ENCODE assay signal across 7 cellular contexts in the genomic region with DNA sequence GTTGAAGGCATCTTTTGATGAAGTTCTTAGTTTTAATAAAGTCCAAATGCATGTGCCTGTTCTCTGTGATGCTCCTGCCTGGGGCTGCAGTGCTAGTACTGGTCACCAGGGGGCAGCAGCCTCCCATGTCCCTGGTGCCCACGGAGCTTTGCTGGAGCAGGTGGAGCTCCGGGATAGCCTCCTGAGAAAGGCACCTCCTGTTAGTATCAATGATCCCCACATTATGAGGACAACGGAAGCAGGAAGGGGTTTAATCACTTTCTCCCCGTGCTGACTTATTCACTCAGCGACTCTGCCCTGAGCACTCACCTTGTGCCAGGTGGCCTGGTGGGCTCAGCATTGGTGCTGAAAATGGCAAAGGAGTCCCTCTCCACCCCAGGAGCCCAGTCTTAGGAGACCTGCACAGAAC.
DNase-seq lines count a peak whose midpoint lies in the region; ATAC-seq and TF ChIP-seq lines count a peak whose summit lies in the region.

No MANE protein-coding gene starts in this region.

- H3K4me3 ChIP-seq in KMS-11 (IDR thresholded peaks at IDR 0.05; ENCODE audit: insufficient read depth, low read depth, low read length) (no peak overlapping the region), adrenal gland (no peak overlapping the region), right cardiac atrium (ENCODE audit: low read length) (no peak overlapping the region), gastrocnemius medialis (no peak overlapping the region)

- no peak for TF ChIP-seq POLR2A in adrenal gland (IDR thresholded peaks at IDR 0.05)
- TF ChIP-seq POLR2A in gastrocnemius medialis (IDR thresholded peaks at IDR 0.05), result no peak

- H3K9me3 ChIP-seq in adrenal gland (replicated peaks in 1 of 3) (no peaks in the 10 kb centered on the region), right cardiac atrium (ENCODE audit: control insufficient read depth, low read length) (no peaks in the 10 kb centered on the region), gastrocnemius medialis (no peaks in the 10 kb centered on the region)

- intact Hi-C loops in adrenal gland (cut with DNase I), result loop anchor here in 1 of 2 donors (5.0 kb wide), 1 partner anchor 301 kb away; no protein-coding TSS in a partner anchor
- intact Hi-C loops in right cardiac atrium (cut with DNase I), result loop anchor here in 2 of 4 donors (5.0 to 10.0 kb wide), 3 partner anchors 134 to 374 kb away; no protein-coding TSS in a partner anchor
- intact Hi-C loops in gastrocnemius medialis (cut with DNase I; ENCODE audit: low total_unique reads), result loop anchor here (5.0 kb wide), 1 partner anchor 376 kb away; no protein-coding TSS in a partner anchor

- H3K4me1 ChIP-seq in KMS-11 (ENCODE audit: low read depth, poor library complexity, severe bottlenecking), result peaks cover 2% of the 10 kb centered on the region
- H3K4me1 ChIP-seq in adrenal gland (replicated peaks in 1 of 2), result no peaks in the 10 kb centered on the region
- no peaks in the 10 kb centered on the region for H3K4me1 ChIP-seq in right cardiac atrium (ENCODE audit: control insufficient read depth, insufficient read depth, low read length)
- H3K4me1 ChIP-seq in gastrocnemius medialis, result peaks cover 0 to 2% of the 10 kb centered on the region in 2 donors

- H3K36me3 ChIP-seq in KMS-11 (ENCODE audit: insufficient read depth) (no peaks in the 10 kb centered on the region), adrenal gland (replicated peaks in 1 of 2) (no peaks in the 10 kb centered on the region), gastrocnemius medialis (no peaks in the 10 kb centered on the region)

- no peaks in the 10 kb centered on the region for H4K20me1 ChIP-seq in KMS-11 (ENCODE audit: insufficient read depth)

- in situ Hi-C loops in gastrocnemius medialis (cut with MboI; ENCODE audit: low sequenced_read_pairs in 4 of 4), result loop anchor here in 2 of 4 donors (25.0 kb wide), 1 partner anchor 381 kb away; no protein-coding TSS in a partner anchor

- no peak overlapping the region for H3K4me2 ChIP-seq in KMS-11

- H3K27me3 ChIP-seq in KMS-11 (ENCODE audit: insufficient read depth, low read depth), result no peaks in the 10 kb centered on the region
- H3K27me3 ChIP-seq in adrenal gland, result no peaks in the 10 kb centered on the region
- H3K27me3 ChIP-seq in right cardiac atrium (ENCODE audit: control insufficient read depth, insufficient read depth), result no peaks in the 10 kb centered on the region
- H3K27me3 ChIP-seq in gastrocnemius medialis, result no peaks in the 10 kb centered on the region

- TF ChIP-seq CTCF in GM12873 (IDR thresholded peaks at IDR 0.05; ENCODE audit: insufficient read depth, low read depth, low read length, missing control alignments) (peak; percentile 98), KMS-11 (conservative IDR thresholded peaks at IDR 0.05; ENCODE audit: low read depth, low read length) (peak; percentile 97), adrenal gland (IDR thresholded peaks at IDR 0.05) (peak; percentile 89 to 95 (median 93)), gastrocnemius medialis (IDR thresholded peaks at IDR 0.05 in 4 of 5, conservative IDR thresholded peaks at IDR 0.05 in 1 of 5) (peak; percentile 49 to 86 (median 69))

- no peaks in the 10 kb centered on the region for H3K79me2 ChIP-seq in KMS-11 (ENCODE audit: insufficient read depth, low read depth)

- H2AFZ ChIP-seq in KMS-11 (ENCODE audit: low read depth), result no peak overlapping the region

- WGBS in adrenal gland, 4 donors, result 6 to 11% (median 8%) methylated on average over 2 to 5 of the region's 5 CpGs
- WGBS in right cardiac atrium, result 9% methylated on average over 5 of the region's 5 CpGs

- H3K27ac ChIP-seq in KMS-11, result no peak overlapping the region
- no peak overlapping the region for H3K27ac ChIP-seq in adrenal gland
- H3K27ac ChIP-seq in right cardiac atrium (ENCODE audit: low read length), result no peak overlapping the region
- H3K27ac ChIP-seq in gastrocnemius medialis, result no peak overlapping the region

- peak; percentile 51 for DNase-seq in T follicular helper cell (ENCODE audit: low read depth)
- peak; percentile 56 to 87 (median 78) for DNase-seq in adrenal gland
- DNase-seq in right cardiac atrium, result peak; percentile 45 to 88 (median 87)
- DNase-seq in gastrocnemius medialis, result no peak

- H3K9ac ChIP-seq in KMS-11, result no peak overlapping the region

- ATAC-seq in right cardiac atrium (peak; percentile 72 to 83), gastrocnemius medialis (no peak), HG03442 (IDR thresholded peaks at IDR 0.05; ENCODE audit: unreplicated experiment) (no peak)

Comparison
In these comparisons a context has a peak if more than half of its experiments do, and no peak if none do; other contexts are left out.
1. DNase-seq: peak in T follicular helper cell (single experiment), adrenal gland (7 of 7) and right cardiac atrium (3 of 3); none in gastrocnemius medialis (0 of 2).
2. ATAC-seq: peak in right cardiac atrium (2 of 2); none in gastrocnemius medialis (0 of 2) and HG03442 (single experiment).
3. Peak in every context shown above with its lines, with median percentiles within 50 percentile points of each other: CTCF ChIP-seq.